1 cellular context compared by ENCODE assay signal in the genomic region with DNA sequence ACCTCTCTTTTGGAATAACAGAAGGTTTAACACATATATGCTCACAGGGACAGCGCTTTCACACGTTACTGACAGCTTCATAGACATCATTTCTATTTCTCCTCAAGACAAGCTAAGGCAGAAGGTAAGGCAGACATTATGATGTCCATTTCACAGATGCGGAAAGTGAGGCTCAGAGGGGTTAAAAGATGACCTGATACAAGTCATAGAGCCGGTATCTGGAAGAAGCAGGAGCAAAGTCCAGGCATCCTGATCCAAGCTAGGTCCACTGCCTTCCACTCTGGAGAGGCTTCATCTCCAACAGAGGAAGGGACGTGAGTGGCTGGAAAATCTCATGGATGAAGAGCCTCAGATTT.
TF ChIP-seq lines count a peak whose summit lies in the region.

No MANE protein-coding gene starts in this region.

TF ChIP-seq in IMR-90, 13 proteins besides CTCF, POLR2A, EP300 and RAD21 (continued from another document):
- no peak for TF ChIP-seq RFX5 (IDR thresholded peaks at IDR 0.05; ENCODE audit: low read depth, low read length)
- TF ChIP-seq MXI1 (IDR thresholded peaks at IDR 0.05; ENCODE audit: borderline replicate concordance, low read depth, low read length), result no peak
- TF ChIP-seq, protein P1, sequence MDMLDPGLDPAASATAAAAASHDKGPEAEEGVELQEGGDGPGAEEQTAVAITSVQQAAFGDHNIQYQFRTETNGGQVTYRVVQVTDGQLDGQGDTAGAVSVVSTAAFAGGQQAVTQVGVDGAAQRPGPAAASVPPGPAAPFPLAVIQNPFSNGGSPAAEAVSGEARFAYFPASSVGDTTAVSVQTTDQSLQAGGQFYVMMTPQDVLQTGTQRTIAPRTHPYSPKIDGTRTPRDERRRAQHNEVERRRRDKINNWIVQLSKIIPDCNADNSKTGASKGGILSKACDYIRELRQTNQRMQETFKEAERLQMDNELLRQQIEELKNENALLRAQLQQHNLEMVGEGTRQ (IDR thresholded peaks at IDR 0.05; ENCODE audit: low read depth, low read length), result no peak
- no peak for TF ChIP-seq MAZ (IDR thresholded peaks at IDR 0.05; ENCODE audit: borderline replicate concordance, low read depth, low read length)
- TF ChIP-seq FOS (IDR thresholded peaks at IDR 0.05; ENCODE audit: low read depth, low read length), result no peak
- no peak for TF ChIP-seq MAFK (IDR thresholded peaks at IDR 0.05; ENCODE audit: low read depth, low read length)
- TF ChIP-seq, protein P2, sequence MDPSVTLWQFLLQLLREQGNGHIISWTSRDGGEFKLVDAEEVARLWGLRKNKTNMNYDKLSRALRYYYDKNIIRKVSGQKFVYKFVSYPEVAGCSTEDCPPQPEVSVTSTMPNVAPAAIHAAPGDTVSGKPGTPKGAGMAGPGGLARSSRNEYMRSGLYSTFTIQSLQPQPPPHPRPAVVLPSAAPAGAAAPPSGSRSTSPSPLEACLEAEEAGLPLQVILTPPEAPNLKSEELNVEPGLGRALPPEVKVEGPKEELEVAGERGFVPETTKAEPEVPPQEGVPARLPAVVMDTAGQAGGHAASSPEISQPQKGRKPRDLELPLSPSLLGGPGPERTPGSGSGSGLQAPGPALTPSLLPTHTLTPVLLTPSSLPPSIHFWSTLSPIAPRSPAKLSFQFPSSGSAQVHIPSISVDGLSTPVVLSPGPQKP (IDR thresholded peaks at IDR 0.05; ENCODE audit: borderline replicate concordance, low read depth, low read length), result no peak
- no peak for TF ChIP-seq BHLHE40 (IDR thresholded peaks at IDR 0.05; ENCODE audit: low read depth, low read length)
- no peak for TF ChIP-seq RCOR1 (IDR thresholded peaks at IDR 0.05; ENCODE audit: insufficient replicate concordance, low read length)
- no peak for TF ChIP-seq SMC3 (IDR thresholded peaks at IDR 0.05; ENCODE audit: low read depth, low read length)
